In the genomic region with DNA sequence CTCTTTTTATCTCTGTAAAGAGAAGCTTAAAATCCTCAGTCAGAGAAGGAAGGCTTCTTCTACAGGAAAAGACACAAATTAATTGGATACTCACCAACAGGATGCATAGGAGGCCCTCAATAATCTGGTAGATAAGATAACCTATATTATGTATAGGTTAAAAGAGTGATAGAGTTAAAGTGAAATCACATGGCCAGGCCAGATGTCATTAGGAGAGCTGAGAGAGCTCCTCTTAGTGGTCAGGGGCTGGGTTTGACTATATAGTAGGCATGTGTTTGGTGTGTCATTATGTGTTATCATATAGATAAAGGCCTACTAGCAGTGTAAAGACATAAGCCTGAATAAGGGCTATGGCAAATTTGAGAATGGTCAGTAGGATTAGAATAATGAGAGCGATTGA, we compare ENCODE assay signal across 22 cellular contexts.
"Had no signal": no experiment of that assay in that cellular context is flagged by ENCODE, and none has a peak within 500 bp of the region (broad histone marks: within the 10 kb centered on the region; RNA-seq: fewer than 3 reads in every experiment).

No MANE protein-coding gene starts in this region.

- ATAC-seq: effector memory CD8-positive, alpha-beta T cell; left ventricle myocardium superior; lower lobe of right lung; natural killer cell; psoas muscle; right cardiac atrium; stimulated activated memory B cell treated with anti-CD40 and anti-IgM and Interleukin-4, amounts not matched to agents 10 μg/mL and 1 μg/mL and 100 μg/mL, for 72 hours; stimulated activated naive CD8-positive, alpha-beta T cell treated with anti-CD3 and anti-CD28 coated beads, Interleukin-15, Interleukin-2, amounts not matched to agents 100 U/mL and 50 U/mL, for 24 hours had no signal

- H3K27ac Mint-ChIP-seq: effector memory CD8-positive, alpha-beta T cell; natural killer cell; stimulated activated memory B cell treated with anti-CD40 and anti-IgM and Interleukin-4, amounts not matched to agents 10 μg/mL and 1 μg/mL and 100 μg/mL, for 72 hours had no signal

- H3K4me3 Mint-ChIP-seq: effector memory CD8-positive, alpha-beta T cell; natural killer cell; stimulated activated memory B cell treated with anti-CD40 and anti-IgM and Interleukin-4, amounts not matched to agents 10 μg/mL and 1 μg/mL and 100 μg/mL, for 72 hours had no signal

- H3K4me1 ChIP-seq: lower lobe of right lung, psoas muscle, spleen, tibial nerve, upper lobe of left lung had no signal

- H3K36me3 ChIP-seq: lower lobe of right lung, ovary, spleen, thoracic aorta, tibial nerve, upper lobe of left lung had no signal

- H3K4me1 Mint-ChIP-seq: natural killer cell; stimulated activated memory B cell treated with anti-CD40 and anti-IgM and Interleukin-4, amounts not matched to agents 10 μg/mL and 1 μg/mL and 100 μg/mL, for 72 hours had no signal

- H3K27me3 Mint-ChIP-seq: effector memory CD8-positive, alpha-beta T cell; stimulated activated memory B cell treated with anti-CD40 and anti-IgM and Interleukin-4, amounts not matched to agents 10 μg/mL and 1 μg/mL and 100 μg/mL, for 72 hours had no signal

- H3K4me3 ChIP-seq: coronary artery, lower lobe of right lung, ovary, psoas muscle, skin epidermis, spleen, thoracic aorta, tibial nerve, upper lobe of left lung had no signal

- H3K27me3 ChIP-seq: ovary, spleen, tibial nerve, upper lobe of left lung had no signal

- H3K36me3 Mint-ChIP-seq: natural killer cell; stimulated activated memory B cell treated with anti-CD40 and anti-IgM and Interleukin-4, amounts not matched to agents 10 μg/mL and 1 μg/mL and 100 μg/mL, for 72 hours had no signal

- FAIRE-seq: frontal cortex, keratinocyte, urothelium cell line had no signal

- H3K27ac ChIP-seq: coronary artery, lower lobe of right lung, ovary, psoas muscle, skin epidermis, spleen, thoracic aorta, tibial nerve, upper lobe of left lung had no signal

- DNase-seq: dermis blood vessel endothelial cell; effector memory CD8-positive, alpha-beta T cell; left ventricle myocardium superior; lower lobe of right lung; natural killer cell; occipital lobe; ovary; posterior cingulate gyrus; psoas muscle; right cardiac atrium; spleen; stimulated activated CD4-positive, alpha-beta T cell treated with anti-CD3 and anti-CD28 coated beads, Interleukin-4, amount 100 ng/mL, for 4 hours; stimulated activated naive CD8-positive, alpha-beta T cell treated with anti-CD3 and anti-CD28 coated beads, Interleukin-15, Interleukin-2, amounts not matched to agents 100 U/mL and 50 U/mL, for 24 hours; upper lobe of left lung had no signal

- H3K9me3 ChIP-seq: lower lobe of right lung, ovary, psoas muscle, thoracic aorta, tibial nerve, upper lobe of left lung had no signal
